30 cellular contexts compared by ENCODE assay signal in genomic region chr4:3513807-3514206, GRCh38. TPM values are rescaled to one million over a fixed set of nuclear protein-coding genes. Genes with fewer than 3 reads are reported as not detected.
"Had no signal": no experiment of that assay in that cellular context is flagged by ENCODE, and none has a peak within 500 bp of the region (broad histone marks: within the 10 kb centered on the region; RNA-seq: fewer than 3 reads in every experiment).

No MANE protein-coding gene starts in this region.

- H3K27me3 ChIP-seq: colonic mucosa, esophagus muscularis mucosa, foreskin keratinocyte, gastroesophageal sphincter, heart left ventricle, pancreas, testis, tibial artery had no signal

- H3K27me3 Mint-ChIP-seq: dendritic cell treated with granulocyte-macrophage colony-stimulating factor and Interleukin-4, amounts not matched to agents 40 ng/mL and 50 ng/mL, for 4 days; naive thymus-derived CD4-positive, alpha-beta T cell; type B pancreatic cell had no signal

- H3K4me3 ChIP-seq: colonic mucosa, esophagus muscularis mucosa, gastroesophageal sphincter, heart left ventricle, pancreas, smooth muscle cell, testis, tibial artery had no signal

- H3K4me2 ChIP-seq: smooth muscle cell had no signal

- H3K9me3 ChIP-seq: colonic mucosa, esophagus muscularis mucosa, gastroesophageal sphincter, heart left ventricle, pancreas, testis, tibial artery had no signal

- FAIRE-seq: endothelial cell of umbilical vein, islet of Langerhans, pancreas had no signal

- H3K4me1 ChIP-seq: colonic mucosa, esophagus muscularis mucosa, foreskin keratinocyte, gastroesophageal sphincter, pancreas, testis, tibial artery had no signal

- DNase-seq: colonic mucosa; effector memory CD4-positive, alpha-beta T cell; foreskin keratinocyte; hippocampal formation; mammary epithelial cell; mesendoderm; midbrain; nephron progenitor cell; retina; stimulated activated CD4-positive, alpha-beta T cell treated with anti-CD3 and anti-CD28 coated beads, Interleukin-2, amount 100 ng/mL, for 24 hours; stimulated activated CD4-positive, alpha-beta T cell treated with anti-CD3 and anti-CD28 coated beads, Interleukin-4, amount 100 ng/mL, for 24 hours; stimulated activated naive CD8-positive, alpha-beta T cell treated with anti-CD3 and anti-CD28 coated beads, Interleukin-15, Interleukin-2, amounts not matched to agents 100 U/mL and 50 U/mL, for 24 hours; substantia nigra; testis; tibial artery had no signal

- H3K27ac ChIP-seq: colonic mucosa, esophagus muscularis mucosa, foreskin keratinocyte, gastroesophageal sphincter, pancreas, testis, tibial artery had no signal

- ATAC-seq: foreskin keratinocyte, gastroesophageal sphincter, left lobe of liver, pancreas, sciatic nerve had no signal

- H3K27ac Mint-ChIP-seq: dendritic cell treated with granulocyte-macrophage colony-stimulating factor and Interleukin-4, amounts not matched to agents 40 ng/mL and 50 ng/mL, for 4 days; nephron progenitor cell; stimulated activated effector memory CD8-positive, alpha-beta T cell treated with anti-CD3 and anti-CD28 coated beads, Interleukin-12 subunit alpha, Interleukin-12 subunit beta, amount 100 ng/mL, for 72 hours; type B pancreatic cell had no signal

- H3K4me3 Mint-ChIP-seq: dendritic cell treated with granulocyte-macrophage colony-stimulating factor and Interleukin-4, amounts not matched to agents 40 ng/mL and 50 ng/mL, for 4 days; naive thymus-derived CD4-positive, alpha-beta T cell; nephron progenitor cell; stimulated activated effector memory CD8-positive, alpha-beta T cell treated with anti-CD3 and anti-CD28 coated beads, Interleukin-12 subunit alpha, Interleukin-12 subunit beta, amount 100 ng/mL, for 72 hours; type B pancreatic cell had no signal

- H3K9me3 Mint-ChIP-seq: dendritic cell treated with granulocyte-macrophage colony-stimulating factor and Interleukin-4, amounts not matched to agents 40 ng/mL and 50 ng/mL, for 4 days; nephron progenitor cell; stimulated activated effector memory CD8-positive, alpha-beta T cell treated with anti-CD3 and anti-CD28 coated beads, Interleukin-12 subunit alpha, Interleukin-12 subunit beta, amount 100 ng/mL, for 72 hours; type B pancreatic cell had no signal

RNA-seq across cellular contexts. Expression of gene DOK7, which starts 50.7 kb away (rescaled TPM):
- total RNA-seq: endothelial cell of umbilical vein; naive thymus-derived CD4-positive, alpha-beta T cell; omental fat pad; sciatic nerve; smooth muscle cell had no signal
- polyA plus RNA-seq: endothelial cell of umbilical vein; fibroblast of lung; naive thymus-derived CD4-positive, alpha-beta T cell; smooth muscle cell had no signal
